In the genomic region with DNA sequence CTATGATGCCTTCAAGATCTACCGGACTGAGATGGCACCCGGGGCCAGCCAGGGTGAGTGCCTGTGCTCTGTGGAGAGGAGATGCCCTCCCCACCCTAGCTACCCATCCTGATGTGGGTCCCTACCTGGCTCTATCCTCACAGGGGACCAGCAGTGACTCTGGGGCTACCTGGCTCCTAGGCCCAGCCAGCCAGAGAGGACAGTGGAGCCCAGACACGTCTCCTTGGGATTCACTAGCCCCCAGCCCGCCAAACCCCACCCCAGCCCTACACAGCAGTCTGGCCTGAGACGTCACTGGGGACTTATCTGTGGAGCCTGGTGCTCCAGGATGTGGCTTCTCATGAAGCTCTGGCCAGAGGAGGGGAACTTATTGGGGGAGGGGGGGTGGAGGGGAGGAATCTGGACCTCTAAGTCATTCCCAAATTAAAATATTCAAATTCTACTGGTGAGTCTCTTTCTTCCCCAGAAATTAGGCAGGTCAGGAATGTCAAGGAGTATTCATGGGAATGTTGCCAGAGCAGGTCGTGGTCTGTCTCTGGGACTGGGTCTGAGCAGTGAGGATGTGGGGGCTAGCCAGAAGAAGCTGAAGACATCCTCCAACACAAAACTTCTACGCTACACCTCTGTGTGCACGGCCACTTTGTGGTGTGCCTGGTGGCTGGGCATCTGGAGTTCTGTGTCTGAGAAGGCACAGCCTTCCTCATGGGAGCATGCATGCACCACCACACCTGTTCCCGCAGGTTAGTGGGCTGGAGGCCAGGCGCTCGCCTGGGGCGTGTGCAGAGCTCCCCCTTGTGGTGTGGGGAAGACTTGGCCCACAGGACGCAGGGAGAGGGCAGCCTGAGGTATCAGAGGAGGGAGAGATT, we compare ENCODE assay signal across 8 cellular contexts. TPM values are rescaled to one million over a fixed set of nuclear protein-coding genes. Genes with fewer than 3 reads are reported as not detected.
DNase-seq lines count a peak whose midpoint lies in the region; ATAC-seq, FAIRE-seq and TF ChIP-seq lines count a peak whose summit lies in the region.

No MANE protein-coding gene starts in this region.

- H3K9me3 ChIP-seq in keratinocyte (ENCODE audit: control insufficient read depth, low read depth, low read length), result no peaks in the 10 kb centered on the region

- H3K9ac ChIP-seq in keratinocyte (ENCODE audit: control insufficient read depth, extremely low read depth, insufficient read depth, low read length), result no peak overlapping the region

- no peak overlapping the region for H3K27ac ChIP-seq in keratinocyte (ENCODE audit: control insufficient read depth, insufficient read depth, low read length)

- H3K4me1 ChIP-seq in keratinocyte (ENCODE audit: control insufficient read depth, extremely low read depth, insufficient read depth, low read length), result no peaks in the 10 kb centered on the region

- ATAC-seq in HG03439 (IDR thresholded peaks at IDR 0.05; ENCODE audit: unreplicated experiment), result no peak

- DNase-seq in ELF-1 (ENCODE audit: low read depth, low spot score) (peak; percentile 78), LoVo (ENCODE audit: low spot score) (peak; percentile 51), T-helper 9 cell (peak; percentile 59), astrocyte of the hippocampus (ENCODE audit: low read depth, low spot score) (peak; percentile 67), keratinocyte (ENCODE audit: low read depth, low spot score) (peak; percentile 28), OCI-M2 (lab: John Stamatoyannopoulos, UW; ENCODE audit: unreplicated experiment) (no peak)
- DNase-seq in stimulated activated CD4-positive, alpha-beta T cell treated with anti-CD3 and anti-CD28 coated beads, Interleukin-4, amount 100 ng/mL, for 1 hour, result peak; percentile 67

- no peaks in the 10 kb centered on the region for H3K79me2 ChIP-seq in keratinocyte (ENCODE audit: control insufficient read depth, insufficient read depth, low read length)

- peaks cover 7% of the 10 kb centered on the region for H3K27me3 ChIP-seq in keratinocyte (ENCODE audit: control insufficient read depth, extremely low read depth, insufficient read depth, low read length)

- dilution Hi-C loops in keratinocyte (cut with MboI; ENCODE audit: extremely low pct_ligation_motif_present, low sequenced_read_pairs), result no loop called here

- H4K20me1 ChIP-seq in keratinocyte (ENCODE audit: control insufficient read depth, extremely low read depth, insufficient read depth, low read length), result no peaks in the 10 kb centered on the region

- peak; percentile 95 to 97 (median 96) for TF ChIP-seq CTCF in keratinocyte (optimal IDR thresholded peaks at IDR 0.05 in 1 of 3, IDR thresholded peaks at IDR 0.05 in 1 of 3, conservative IDR thresholded peaks at IDR 0.05 in 1 of 3; ENCODE audit: extremely low read depth in 1 of 3, insufficient read depth in 2 of 3, low read length in 3 of 3)

- no peaks in the 10 kb centered on the region for H3K36me3 ChIP-seq in keratinocyte (ENCODE audit: control insufficient read depth in 2 of 2, extremely low read depth in 1 of 2, insufficient read depth in 2 of 2, low read length in 2 of 2)

- peak; percentile 70 for FAIRE-seq in keratinocyte (lab: Jason Lieb, UNC)

- H2AFZ ChIP-seq in keratinocyte (ENCODE audit: control insufficient read depth, low read length), result no peak overlapping the region

- H3K9me1 ChIP-seq in keratinocyte (ENCODE audit: control insufficient read depth, extremely low read depth, insufficient read depth, low read length), result no peaks in the 10 kb centered on the region

- no peak overlapping the region for H3K4me3 ChIP-seq in keratinocyte (ENCODE audit: control insufficient read depth in 2 of 3, extremely low read depth in 1 of 3, insufficient read depth in 2 of 3, low read depth in 1 of 3, low read length in 3 of 3)

- H3K4me2 ChIP-seq in keratinocyte (ENCODE audit: control insufficient read depth, extremely low read depth, insufficient read depth, low read depth, low read length), result no peak overlapping the region

RNA-seq across cellular contexts. Expression of gene CMTM5, which starts 2.7 kb away (rescaled TPM):
- polyA plus RNA-seq in keratinocyte, result not detected in 3 replicates
- not detected for polyA plus RNA-seq in keratinocyte (2011; ENCODE audit: low read depth)
- not detected in 2 replicates for polyA plus RNA-seq in keratinocyte (2011; cell fraction: cytosol; rRNA removed)
- polyA plus RNA-seq in keratinocyte (2011; cell fraction: nucleus; rRNA removed), result not detected in 2 replicates
- polyA plus RNA-seq in keratinocyte (2012; ENCODE audit: low replicate concordance), result not detected in 2 replicates
- not detected in 3 replicates for polyA minus RNA-seq in keratinocyte
- not detected for polyA minus RNA-seq in keratinocyte (2011; cell fraction: cytosol; rRNA and poly(A)+ RNA removed)
- not detected in 2 replicates for polyA minus RNA-seq in keratinocyte (2011; cell fraction: nucleus; rRNA and poly(A)+ RNA removed)

RNA-seq across cellular contexts. Expression of gene IL25, which starts 7.0 kb away (rescaled TPM):
- not detected in 3 replicates for polyA plus RNA-seq in keratinocyte
- polyA plus RNA-seq in keratinocyte (2011; ENCODE audit: low read depth), result not detected
- polyA plus RNA-seq in keratinocyte (2011; cell fraction: cytosol; rRNA removed), result not detected in 2 replicates
- polyA plus RNA-seq in keratinocyte (2011; cell fraction: nucleus; rRNA removed), result not detected in 2 replicates
- not detected in 2 replicates for polyA plus RNA-seq in keratinocyte (2012; ENCODE audit: low replicate concordance)
- not detected in 3 replicates for polyA minus RNA-seq in keratinocyte
- polyA minus RNA-seq in keratinocyte (2011; cell fraction: cytosol; rRNA and poly(A)+ RNA removed), result not detected
- not detected in 2 replicates for polyA minus RNA-seq in keratinocyte (2011; cell fraction: nucleus; rRNA and poly(A)+ RNA removed)

RNA-seq across cellular contexts. Expression of gene EFS, which starts 14.6 kb away (rescaled TPM):
- 1.4 to 2.1 TPM (median 1.7 TPM) in 3 replicates for polyA plus RNA-seq in keratinocyte
- polyA plus RNA-seq in keratinocyte (2011; ENCODE audit: low read depth), result 2.0 TPM
- polyA plus RNA-seq in keratinocyte (2011; cell fraction: cytosol; rRNA removed), result 0.68 and 1.1 TPM in 2 replicates
- polyA plus RNA-seq in keratinocyte (2011; cell fraction: nucleus; rRNA removed), result 2.7 and 3.3 TPM in 2 replicates
- polyA plus RNA-seq in keratinocyte (2012; ENCODE audit: low replicate concordance), result 2.7 and 6.8 TPM in 2 replicates
- polyA minus RNA-seq in keratinocyte, result 0.79 to 1.8 TPM (median 1.3 TPM) in 3 replicates
- 1.3 TPM for polyA minus RNA-seq in keratinocyte (2011; cell fraction: cytosol; rRNA and poly(A)+ RNA removed)
- polyA minus RNA-seq in keratinocyte (2011; cell fraction: nucleus; rRNA and poly(A)+ RNA removed), result 0.70 and 1.1 TPM in 2 replicates

RNA-seq across cellular contexts. Expression of gene SLC22A17, which starts 26.9 kb away (rescaled TPM):
- 0.76 to 2.1 TPM (median 1.2 TPM) in 3 replicates for polyA plus RNA-seq in keratinocyte
- 0.69 TPM for polyA plus RNA-seq in keratinocyte (2011; ENCODE audit: low read depth)
- polyA plus RNA-seq in keratinocyte (2011; cell fraction: cytosol; rRNA removed), result 0.34 and 0.60 TPM in 2 replicates
- 2.7 and 3.6 TPM in 2 replicates for polyA plus RNA-seq in keratinocyte (2011; cell fraction: nucleus; rRNA removed)
- 1.7 and 2.8 TPM in 2 replicates for polyA plus RNA-seq in keratinocyte (2012; ENCODE audit: low replicate concordance)
- 0.99 to 1.4 TPM (median 1.2 TPM) in 3 replicates for polyA minus RNA-seq in keratinocyte
- polyA minus RNA-seq in keratinocyte (2011; cell fraction: cytosol; rRNA and poly(A)+ RNA removed), result 0.96 TPM
- polyA minus RNA-seq in keratinocyte (2011; cell fraction: nucleus; rRNA and poly(A)+ RNA removed), result 2.5 and 3.3 TPM in 2 replicates

RNA-seq across cellular contexts. Expression of gene MYH6, which starts 28.5 kb away (rescaled TPM):
- not detected in 3 replicates for polyA plus RNA-seq in keratinocyte
- not detected for polyA plus RNA-seq in keratinocyte (2011; ENCODE audit: low read depth)
- not detected in 2 replicates for polyA plus RNA-seq in keratinocyte (2011; cell fraction: cytosol; rRNA removed)
- not detected in 2 replicates for polyA plus RNA-seq in keratinocyte (2011; cell fraction: nucleus; rRNA removed)
- polyA plus RNA-seq in keratinocyte (2012; ENCODE audit: low replicate concordance), result not detected in 2 replicates
- not detected in 3 replicates for polyA minus RNA-seq in keratinocyte
- polyA minus RNA-seq in keratinocyte (2011; cell fraction: cytosol; rRNA and poly(A)+ RNA removed), result not detected
- not detected in 2 replicates for polyA minus RNA-seq in keratinocyte (2011; cell fraction: nucleus; rRNA and poly(A)+ RNA removed)
